ENCODE assay signal across 13 cellular contexts in the genomic region with DNA sequence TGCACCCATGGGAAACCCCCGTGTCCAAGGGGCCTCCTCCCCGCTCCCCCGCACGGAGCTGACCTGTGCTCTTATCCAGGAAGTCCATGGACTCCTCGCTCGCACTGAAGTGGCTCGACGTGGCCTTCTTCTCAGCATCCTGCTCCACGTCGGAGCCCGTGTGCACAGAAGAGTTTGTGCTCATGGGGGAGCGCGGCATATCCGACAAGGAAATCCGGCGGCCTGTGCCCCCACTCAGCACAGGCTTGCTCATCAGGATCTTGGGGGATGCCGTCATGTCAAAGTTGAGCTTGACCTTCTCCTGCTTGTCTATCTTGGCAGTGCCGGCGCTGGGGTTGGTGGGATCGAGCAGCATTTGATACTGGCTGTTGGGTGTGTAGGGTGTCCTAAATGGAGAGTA.
DNase-seq lines count a peak whose midpoint lies in the region; ATAC-seq, FAIRE-seq and TF ChIP-seq lines count a peak whose summit lies in the region.
"Had no signal": no experiment of that assay in that cellular context is flagged by ENCODE, and none has a peak within 500 bp of the region (broad histone marks: within the 10 kb centered on the region; RNA-seq: fewer than 3 reads in every experiment).

No MANE protein-coding gene starts in this region.

- no peak for TF ChIP-seq RAD21 in K562 (CRISPR knock-in tag; conservative IDR thresholded peaks at IDR 0.05 in 1 of 2, IDR thresholded peaks at IDR 0.05 in 1 of 2)

- DNase-seq in natural killer cell treated with Interleukin-12 subunit alpha and Interleukin-12 subunit beta and Interleukin-15 and Interleukin-18, amount 100 ng/mL, for 72 hours (ENCODE audit: low spot score): no peak
- DNase-seq in natural killer cell (no peak), K562 (ENCODE audit: extremely low read depth in 1 of 4, low spot score in 3 of 4) (no peak), osteoblast (ENCODE audit: insufficient read length, low spot score, missing footprints) (no peak), vagina (ENCODE audit: extremely low spot score in 2 of 2) (no peak), hepatic stellate cell (ENCODE audit: low spot score) (no peak), NCI-H510A (lab: John Stamatoyannopoulos, UW) (no peak), C1 segment of cervical spinal cord (lab: John Stamatoyannopoulos, UW) (no peak)
- DNase-seq: NCI-H526 treated with DMSO at 0.1 percent for 48 hours had no signal

- H3K36me3 Mint-ChIP-seq in natural killer cell treated with Interleukin-12 subunit alpha and Interleukin-12 subunit beta and Interleukin-15 and Interleukin-18, amount 100 ng/mL, for 72 hours: peaks cover 10% of the 10 kb centered on the region
- peaks cover 11% of the 10 kb centered on the region for H3K36me3 Mint-ChIP-seq in natural killer cell

- 0 out of 4 replicates have a peak overlapping the region, but pooled peaks of 1 of the 2 experiments have one; percentile 14 for H3K9ac ChIP-seq in K562 (ENCODE audit: insufficient read depth in 1 of 2, low read depth in 2 of 2, low read length in 2 of 2)
- H3K9ac ChIP-seq: BLaER1 had no signal

- H4K20me1 ChIP-seq in K562 (replicated peaks; ENCODE audit: control insufficient read depth, insufficient read depth, low read length): peaks cover 12% of the 10 kb centered on the region
- no peaks in the 10 kb centered on the region for H4K20me1 ChIP-seq in osteoblast (ENCODE audit: insufficient read depth, low read length)

- peak overlapping the region; percentile 93 to 98 for H3K27ac Mint-ChIP-seq in natural killer cell treated with Interleukin-12 subunit alpha and Interleukin-12 subunit beta and Interleukin-15 and Interleukin-18, amount 100 ng/mL, for 72 hours
- peak overlapping the region in 1 of 2 donors; percentile 27 for H3K27ac Mint-ChIP-seq in natural killer cell

- peaks cover 2% of the 10 kb centered on the region for H3K9me1 ChIP-seq in K562 (ENCODE audit: control insufficient read depth, insufficient read depth, low read length)

- H3K27me3 ChIP-seq in K562 (ENCODE audit: control insufficient read depth in 2 of 2, insufficient read depth in 2 of 2, low read length in 2 of 2) (no peaks in the 10 kb centered on the region), osteoblast (ENCODE audit: insufficient read depth, low read length) (no peaks in the 10 kb centered on the region), vagina (no peaks in the 10 kb centered on the region)
- H3K27me3 ChIP-seq: BLaER1 had no signal

- H3K4me2 ChIP-seq in K562 (ENCODE audit: insufficient read depth, low read length) (no peak overlapping the region), osteoblast (ENCODE audit: insufficient read depth, low read length) (peak overlapping the region; percentile 9)
- H3K4me2 ChIP-seq: BLaER1 had no signal

- H3K4me3 ChIP-seq in K562 (no peak overlapping the region), osteoblast (ENCODE audit: insufficient read depth, low read length) (no peak overlapping the region), vagina (no peak overlapping the region)
- H3K4me3 ChIP-seq: BLaER1, SK-N-MC, skin epidermis had no signal

- H3K27ac ChIP-seq in K562 (ENCODE audit: extremely low read depth, low read depth, low read length) (no peak overlapping the region), osteoblast (ENCODE audit: low read depth, low read length) (peak overlapping the region; percentile 96), vagina (peak overlapping the region; percentile 91)
- H3K27ac ChIP-seq: SK-N-MC had no signal

- FAIRE-seq in K562 (lab: Jason Lieb, UNC): no peak

- POLR2A ChIA-PET in K562 (lab: Yijun Ruan, JAX): no interaction called here

- H3K4me3 Mint-ChIP-seq in natural killer cell treated with Interleukin-12 subunit alpha and Interleukin-12 subunit beta and Interleukin-15 and Interleukin-18, amount 100 ng/mL, for 72 hours: no peak overlapping the region
- no peak overlapping the region for H3K4me3 Mint-ChIP-seq in natural killer cell

- H3K27me3 Mint-ChIP-seq in natural killer cell treated with Interleukin-12 subunit alpha and Interleukin-12 subunit beta and Interleukin-15 and Interleukin-18, amount 100 ng/mL, for 72 hours: no peaks in the 10 kb centered on the region
- H3K27me3 Mint-ChIP-seq in natural killer cell (ENCODE audit: low read depth in 2 of 2): no peaks in the 10 kb centered on the region

- H3K36me3 ChIP-seq in K562 (ENCODE audit: control insufficient read depth, insufficient read depth, low read length) (peaks cover 98% of the 10 kb centered on the region), osteoblast (ENCODE audit: insufficient read depth, low read length) (peaks cover 33% of the 10 kb centered on the region), vagina (peaks cover 0 to 17% of the 10 kb centered on the region in 2 donors)

- ATAC-seq in natural killer cell treated with Interleukin-12 subunit alpha and Interleukin-12 subunit beta and Interleukin-15 and Interleukin-18, amount 100 ng/mL, for 72 hours: no peak
- no peak for ATAC-seq in natural killer cell
- ATAC-seq in K562: no peak
- ATAC-seq: activated CD4-positive, CD25-positive, alpha-beta regulatory T cell treated with anti-CD3 and anti-CD28 coated beads, Interleukin-2, amount 50 U/mL, for 24 hours had no signal

- peaks cover 36% of the 10 kb centered on the region in 2 donors for H3K4me1 Mint-ChIP-seq in natural killer cell treated with Interleukin-12 subunit alpha and Interleukin-12 subunit beta and Interleukin-15 and Interleukin-18, amount 100 ng/mL, for 72 hours (ENCODE audit: low read depth in 2 of 2)
- H3K4me1 Mint-ChIP-seq in natural killer cell: peaks cover 22% of the 10 kb centered on the region in 2 donors

- H3K79me2 ChIP-seq in K562 (ENCODE audit: control insufficient read depth, insufficient read depth, low read length) (peaks cover 94% of the 10 kb centered on the region), osteoblast (ENCODE audit: insufficient read depth, low read length) (peaks cover 17% of the 10 kb centered on the region)

- H3K9me3 Mint-ChIP-seq in natural killer cell treated with Interleukin-12 subunit alpha and Interleukin-12 subunit beta and Interleukin-15 and Interleukin-18, amount 100 ng/mL, for 72 hours: no peaks in the 10 kb centered on the region
- no peaks in the 10 kb centered on the region for H3K9me3 Mint-ChIP-seq in natural killer cell

- H3K9me3 ChIP-seq in K562 (replicated peaks; ENCODE audit: control insufficient read depth, insufficient read depth, low read depth, low read length) (no peaks in the 10 kb centered on the region), osteoblast (ENCODE audit: low read depth, low read length) (no peaks in the 10 kb centered on the region), vagina (no peaks in the 10 kb centered on the region)
- H3K9me3 ChIP-seq: BLaER1 had no signal

- TF ChIP-seq CTCF in natural killer cell (IDR thresholded peaks at IDR 0.05): no peak
- TF ChIP-seq CTCF in K562 (IDR thresholded peaks at IDR 0.05 in 2 of 3, conservative IDR thresholded peaks at IDR 0.05 in 1 of 3; ENCODE audit: insufficient read depth in 2 of 3, low read depth in 1 of 3, low read length in 3 of 3): no peak
- no peak for TF ChIP-seq CTCF in osteoblast (IDR thresholded peaks at IDR 0.05; ENCODE audit: extremely low read depth, low read depth, low read length)
- TF ChIP-seq CTCF in vagina (IDR thresholded peaks at IDR 0.05): no peak

- H3K4me1 ChIP-seq in K562 (replicated peaks in 1 of 2; ENCODE audit: control insufficient read depth in 2 of 2, insufficient read depth in 2 of 2, low read length in 2 of 2) (peaks cover 5 to 17% of the 10 kb centered on the region in 2 experiments), osteoblast (ENCODE audit: insufficient read depth, low read length) (peaks cover 64% of the 10 kb centered on the region), vagina (peaks cover 42% of the 10 kb centered on the region)

- CTCF ChIA-PET in K562 (lab: Yijun Ruan, JAX; ENCODE audit: low intra/inter-chr PET ratio): no interaction called here

- BruUV-seq in K562 (replicated peaks; lab: Mats Ljungman, UMichigan): no TSS peak

- TF ChIP-seq POLR2A in K562 (conservative IDR thresholded peaks at IDR 0.05): no peak
- TF ChIP-seq POLR2A in vagina (IDR thresholded peaks at IDR 0.05): no peak

- no peak for TF ChIP-seq EP300 in K562 (IDR thresholded peaks at IDR 0.05; ENCODE audit: low read length)

- WGBS in K562 (ENCODE audit: insufficient coverage, low coverage, missing lambda C conversion rate): 95% methylated on average over 15 of the region's 20 CpGs

- in situ Hi-C loops in K562 (cut with MboI): no loop called here

- H2AFZ ChIP-seq in K562 (ENCODE audit: low read depth, low read length) (no peak overlapping the region), osteoblast (ENCODE audit: low read length) (no peak overlapping the region)

- intact Hi-C loops in natural killer cell (cut with micrococcal nuclease) (no loop called here), K562 (cut with micrococcal nuclease) (no loop called here), vagina (cut with DNase I) (loop anchor here (5.0 kb wide), 1 partner anchor 41 kb away; no protein-coding TSS in a partner anchor)

TF ChIP-seq in K562, 482 proteins besides CTCF, POLR2A, EP300 and RAD21 (continues in another document):
- peak; percentile 70 for TF ChIP-seq POLR2G (IDR thresholded peaks at IDR 0.05; ENCODE audit: low read depth, low read length)
- no peak for TF ChIP-seq NFXL1 (CRISPR knock-in tag; IDR thresholded peaks at IDR 0.05)
- TF ChIP-seq RBM22 (IDR thresholded peaks at IDR 0.05; ENCODE audit: low read depth, low read length, poor library complexity, severe bottlenecking): peak; percentile 88
- TF ChIP-seq SRSF1 (IDR thresholded peaks at IDR 0.05; ENCODE audit: low read depth, low read length): no peak
- TF ChIP-seq, protein P1, sequence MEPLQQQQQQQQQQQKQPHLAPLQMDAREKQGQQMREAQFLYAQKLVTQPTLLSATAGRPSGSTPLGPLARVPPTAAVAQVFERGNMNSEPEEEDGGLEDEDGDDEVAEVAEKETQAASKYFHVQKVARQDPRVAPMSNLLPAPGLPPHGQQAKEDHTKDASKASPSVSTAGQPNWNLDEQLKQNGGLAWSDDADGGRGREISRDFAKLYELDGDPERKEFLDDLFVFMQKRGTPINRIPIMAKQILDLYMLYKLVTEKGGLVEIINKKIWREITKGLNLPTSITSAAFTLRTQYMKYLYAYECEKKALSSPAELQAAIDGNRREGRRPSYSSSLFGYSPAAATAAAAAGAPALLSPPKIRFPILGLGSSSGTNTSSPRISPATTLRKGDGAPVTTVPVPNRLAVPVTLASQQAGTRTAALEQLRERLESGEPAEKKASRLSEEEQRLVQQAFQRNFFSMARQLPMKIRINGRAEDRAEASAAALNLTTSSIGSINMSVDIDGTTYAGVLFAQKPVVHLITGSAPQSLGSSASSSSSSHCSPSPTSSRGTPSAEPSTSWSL (CRISPR knock-in tag; IDR thresholded peaks at IDR 0.05; ENCODE audit: borderline replicate concordance): no peak
